In the genomic region with DNA sequence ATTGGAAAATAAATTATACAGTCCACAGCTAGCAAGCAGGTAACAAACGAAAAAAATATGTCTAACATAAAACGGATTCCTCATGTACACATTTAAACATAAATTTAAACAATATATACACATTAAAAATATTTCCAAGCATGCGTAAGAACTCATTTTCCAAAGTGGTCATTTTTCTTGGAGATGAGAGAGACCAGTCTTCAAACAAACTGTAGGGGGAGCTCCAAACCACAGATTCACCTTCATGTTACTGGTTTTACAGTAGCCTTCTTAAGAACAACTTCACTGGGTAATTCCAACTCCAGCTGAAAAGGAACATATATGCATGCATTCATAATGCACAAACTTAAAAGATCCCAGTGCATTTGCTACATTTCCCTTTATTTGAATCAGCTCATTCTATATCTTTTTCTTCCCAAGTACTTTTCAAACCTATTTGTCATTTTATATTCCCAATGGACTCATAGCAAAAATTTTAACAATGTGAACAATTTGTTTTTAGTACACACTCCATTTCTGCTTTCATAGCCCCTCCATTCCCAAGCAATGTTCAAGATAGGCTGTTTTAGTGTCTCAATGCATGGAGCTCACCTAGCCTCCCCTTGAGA, we compare ENCODE assay signal across 8 cellular contexts. TPM values are rescaled to one million over a fixed set of nuclear protein-coding genes. Genes with fewer than 3 reads are reported as not detected.
DNase-seq lines count a peak whose midpoint lies in the region; ATAC-seq and TF ChIP-seq lines count a peak whose summit lies in the region.
"Had no signal": no experiment of that assay in that cellular context is flagged by ENCODE, and none has a peak within 500 bp of the region (broad histone marks: within the 10 kb centered on the region; RNA-seq: fewer than 3 reads in every experiment).

No MANE protein-coding gene starts in this region.

- intact Hi-C loops in OCI-LY7 (cut with micrococcal nuclease; ENCODE audit: unreplicated experiment), result loop anchor here (1.0 kb wide), 1 partner anchor 323 kb away; the partner anchor contains the start of gene BOLA3

- no peak overlapping the region for H2AFZ ChIP-seq in OCI-LY7 (ENCODE audit: low read length)

- DNase-seq in G401 (ENCODE audit: low spot score), result peak; percentile 87
- DNase-seq in LHCN-M2 (ENCODE audit: low read depth), result peak; percentile 77
- peak; percentile 79 for DNase-seq in OCI-LY7 (ENCODE audit: low spot score)
- peak; percentile 88 for DNase-seq in cerebellar cortex (ENCODE audit: low spot score)
- DNase-seq in lung microvascular endothelial cell (ENCODE audit: low read depth in 2 of 2), result peak; percentile 85 to 90
- no peak for DNase-seq in activated effector memory CD4-positive, alpha-beta T cell treated with Interleukin-2 at 50 U/mL for 16 hours
- DNase-seq: activated naive CD8-positive, alpha-beta T cell treated with anti-CD3 and anti-CD28 coated beads, Interleukin-2, amount 10 ng/mL, durations not matched to agents 7 days and 5 days had no signal

- H3K4me1 ChIP-seq in OCI-LY7 (ENCODE audit: insufficient read depth, low read length, poor library complexity, severe bottlenecking), result peaks cover 29% of the 10 kb centered on the region

- no peak overlapping the region for H3K4me2 ChIP-seq in OCI-LY7 (ENCODE audit: low read length)

- no peaks in the 10 kb centered on the region for H4K20me1 ChIP-seq in OCI-LY7 (ENCODE audit: insufficient read depth, low read length)

- CTCF ChIA-PET in OCI-LY7 (lab: Charles Lee; ENCODE audit: unreplicated experiment), result interaction anchor here (0.6 to 0.8 kb wide), 2 partner anchors 159 to 323 kb away, joined by 3 read pairs; no protein-coding TSS in a partner anchor

- POLR2A ChIA-PET in OCI-LY7 (lab: Charles Lee), result interaction anchor here (0.6 to 1.0 kb wide), 2 partner anchors 146 to 533 kb away, joined by 3 read pairs; no protein-coding TSS in a partner anchor

- ATAC-seq in HG02610 (IDR thresholded peaks at IDR 0.05; ENCODE audit: unreplicated experiment), result no peak

- no peaks in the 10 kb centered on the region for H3K36me3 ChIP-seq in OCI-LY7 (ENCODE audit: insufficient read depth, low read length)

- H3K9me3 ChIP-seq in OCI-LY7 (ENCODE audit: low read length), result no peaks in the 10 kb centered on the region

- BruUV-seq in OCI-LY7 (replicated peaks; lab: Mats Ljungman, UMichigan), result no TSS peak

- H3K27ac ChIP-seq in OCI-LY7 (ENCODE audit: low read depth, low read length, poor library complexity, severe bottlenecking), result no peak overlapping the region

- in situ Hi-C loops in G401 (cut with HindIII; ENCODE audit: low sequenced_read_pairs), result no loop called here

- peak; percentile 98 for TF ChIP-seq CTCF in OCI-LY7 (conservative IDR thresholded peaks at IDR 0.05; ENCODE audit: low read length)

- no peaks in the 10 kb centered on the region for H3K9me2 ChIP-seq in OCI-LY7 (ENCODE audit: insufficient read depth, low read length)

- no peak overlapping the region for H3K4me3 ChIP-seq in OCI-LY7 (ENCODE audit: low read depth, low read length, poor library complexity, severe bottlenecking)

- H3K79me2 ChIP-seq in OCI-LY7 (ENCODE audit: insufficient read depth, low read depth, low read length), result no peaks in the 10 kb centered on the region; the same call in 1 of the 2 replicates

RNA-seq across cellular contexts. Expression of gene STAMBP, which starts 4.7 kb away (rescaled TPM):
- total RNA-seq in G401 (2014; rRNA removed; shearing (Covaris generic)), result 34.6 and 41.4 TPM in 2 replicates
- 1,102 and 1,126 TPM in 2 replicates for total RNA-seq in LHCN-M2 (2014; rRNA removed)
- 460 TPM for polyA plus RNA-seq in LHCN-M2 (2012)
- total RNA-seq in OCI-LY7 (2014; rRNA removed; shearing (Covaris generic)), result 23.4 and 27.2 TPM in 2 replicates
- total RNA-seq in OCI-LY7 (2022), result 43.7 and 49.0 TPM in 2 replicates
- total RNA-seq in lung microvascular endothelial cell, result 8.9 and 13.3 TPM in 2 replicates

RNA-seq across cellular contexts. Expression of gene C2orf78, which starts 40.0 kb away (rescaled TPM):
- total RNA-seq in G401 (2014; rRNA removed; shearing (Covaris generic)), result 0.07 TPM in 1 of 2 replicates, not detected in the other
- total RNA-seq in LHCN-M2 (2014; rRNA removed) (0.06 TPM in 1 of 2 replicates, not detected in the other), OCI-LY7 (2022) (not detected in 2 replicates), lung microvascular endothelial cell (not detected in 2 replicates)
- polyA plus RNA-seq in LHCN-M2 (2012), result not detected
- not detected in 2 replicates for total RNA-seq in OCI-LY7 (2014; rRNA removed; shearing (Covaris generic))
- total RNA-seq: activated naive CD8-positive, alpha-beta T cell treated with anti-CD3 and anti-CD28 coated beads, Interleukin-2, amount 10 ng/mL, durations not matched to agents 7 days and 5 days had no signal

RNA-seq across cellular contexts. Expression of gene DUSP11, which starts 44.1 kb away (rescaled TPM):
- 35.8 and 63.2 TPM in 2 replicates for total RNA-seq in G401 (2014; rRNA removed; shearing (Covaris generic))
- total RNA-seq in LHCN-M2 (2014; rRNA removed) (26.9 and 31.8 TPM in 2 replicates), OCI-LY7 (2022) (25.0 and 28.1 TPM in 2 replicates), lung microvascular endothelial cell (16.6 and 19.8 TPM in 2 replicates)
- 17.7 TPM for polyA plus RNA-seq in LHCN-M2 (2012)
- total RNA-seq in OCI-LY7 (2014; rRNA removed; shearing (Covaris generic)), result 33.9 and 40.9 TPM in 2 replicates

Comparison
In these comparisons a context has a peak if more than half of its experiments do, and no peak if none do; other contexts are left out.
1. RNA of gene STAMBP, which starts 4.7 kb away (total RNA-seq): 1,102 to 1,126 TPM in LHCN-M2; 23.4 to 49.0 TPM in OCI-LY7, 34.6 to 41.4 TPM in G401 and 8.9 to 13.3 TPM in lung microvascular endothelial cell; every median in the first group is over 10 times any median in the second.